7 cellular contexts compared by ENCODE assay signal in genomic region chr11:72222106-72222891, GRCh38. TPM values are rescaled to one million over a fixed set of nuclear protein-coding genes. Genes with fewer than 3 reads are reported as not detected.
DNase-seq lines count a peak whose midpoint lies in the region; ATAC-seq, FAIRE-seq and TF ChIP-seq lines count a peak whose summit lies in the region.

No MANE protein-coding gene starts in this region.

- peak overlapping the region; percentile 86 for H3K27ac Mint-ChIP-seq in T-helper 2 cell treated with Interferon-gamma antibody and Interleukin-4, amounts not matched to agents 5 μg/mL and 100 μg/mL, for 36 hours

- peaks cover 28% of the 10 kb centered on the region for H3K4me1 Mint-ChIP-seq in T-helper 2 cell treated with Interferon-gamma antibody and Interleukin-4, amounts not matched to agents 5 μg/mL and 100 μg/mL, for 36 hours (ENCODE audit: low read depth)

- WGBS in heart right ventricle, 2 donors: 62% methylated on average over 6 of the region's 6 CpGs
- 62 to 67% (median 66%) methylated on average over 6 of the region's 6 CpGs for WGBS in small intestine, 3 donors

- H3K4me3 ChIP-seq in H7 (ENCODE audit: insufficient read depth, low read depth, low read length): peak overlapping the region; percentile 37
- H3K4me3 ChIP-seq in heart right ventricle: peak overlapping the region; percentile 57 to 94 (median 84)
- peak overlapping the region; percentile 92 to 94 for H3K4me3 ChIP-seq in small intestine (ENCODE audit: low read depth in 1 of 2, low read length in 2 of 2)

- no peaks in the 10 kb centered on the region for H3K9me3 ChIP-seq in heart right ventricle
- H3K9me3 ChIP-seq in small intestine (ENCODE audit: control insufficient read depth, low read depth): no peaks in the 10 kb centered on the region

- DNase-seq in H7: peak; percentile 35
- no peak for DNase-seq in T-helper 2 cell treated with Interferon-gamma antibody and Interleukin-4, amounts not matched to agents 5 μg/mL and 100 μg/mL, for 36 hours (ENCODE audit: low spot score)
- no peak for DNase-seq in heart right ventricle
- no peak for DNase-seq in small intestine
- no peak for DNase-seq in NCI-H345 (lab: John Stamatoyannopoulos, UW)
- DNase-seq in NCI-H1048 (lab: John Stamatoyannopoulos, UW): no peak

- no peaks in the 10 kb centered on the region for H3K9me3 Mint-ChIP-seq in T-helper 2 cell treated with Interferon-gamma antibody and Interleukin-4, amounts not matched to agents 5 μg/mL and 100 μg/mL, for 36 hours

- H3K36me3 ChIP-seq in H7 (replicated peaks; ENCODE audit: control insufficient read depth, insufficient read depth, low read length) (peaks cover under 1% of the 10 kb centered on the region; the same call in 1 of the 2 replicates), heart right ventricle (peaks cover 0 to 11% (median 0%) of the 10 kb centered on the region in 9 donors), small intestine (ENCODE audit: control insufficient read depth in 2 of 2, insufficient read depth in 2 of 2, low read length in 2 of 2) (peaks cover 0 to 4% of the 10 kb centered on the region in 2 donors)

- H3K4me1 ChIP-seq in heart right ventricle: peaks cover 5 to 50% (median 21%) of the 10 kb centered on the region in 9 donors
- peaks cover 2 to 8% of the 10 kb centered on the region in 2 donors for H3K4me1 ChIP-seq in small intestine (ENCODE audit: control insufficient read depth in 2 of 2, insufficient read depth in 1 of 2, low read depth in 1 of 2, low read length in 1 of 2)

- no peak for ATAC-seq in heart right ventricle
- ATAC-seq in GM18511 (IDR thresholded peaks at IDR 0.05; ENCODE audit: unreplicated experiment): no peak

- peaks cover 7% of the 10 kb centered on the region for H3K27me3 Mint-ChIP-seq in T-helper 2 cell treated with Interferon-gamma antibody and Interleukin-4, amounts not matched to agents 5 μg/mL and 100 μg/mL, for 36 hours (ENCODE audit: low read depth)

- intact Hi-C loops in heart right ventricle (cut with DNase I): loop anchor here in 4 of 10 donors (2.0 to 10.0 kb wide), 4 partner anchors 109 to 207 kb away; partner anchors contain the start of gene ANAPC15 (in 1 of the 4)

- H3K27ac ChIP-seq in heart right ventricle (peak overlapping the region; percentile 94 to 100 (median 99)), small intestine (ENCODE audit: low read depth in 1 of 2, low read length in 1 of 2) (peak overlapping the region; percentile 36 to 95)

- H3K27me3 ChIP-seq in H7 (ENCODE audit: control insufficient read depth, insufficient read depth, low read length) (peaks cover 1% of the 10 kb centered on the region), heart right ventricle (peaks cover 0 to 11% (median 0%) of the 10 kb centered on the region in 7 donors), small intestine (ENCODE audit: control insufficient read depth in 2 of 2, insufficient read depth in 2 of 2, low read length in 2 of 2) (no peaks in the 10 kb centered on the region)

- no peak for TF ChIP-seq CTCF in heart right ventricle (IDR thresholded peaks at IDR 0.05)

- H3K4me3 Mint-ChIP-seq in T-helper 2 cell treated with Interferon-gamma antibody and Interleukin-4, amounts not matched to agents 5 μg/mL and 100 μg/mL, for 36 hours: peak overlapping the region; percentile 89

- FAIRE-seq in small intestine (lab: Jason Lieb, UNC): no peak

- H3K36me3 Mint-ChIP-seq in T-helper 2 cell treated with Interferon-gamma antibody and Interleukin-4, amounts not matched to agents 5 μg/mL and 100 μg/mL, for 36 hours (ENCODE audit: low read depth): peaks cover 4% of the 10 kb centered on the region

RNA-seq across cellular contexts. Expression of gene INPPL1, which starts 2.3 kb away (rescaled TPM):
- total RNA-seq in H7 (2014; rRNA removed; shearing (Covaris generic)): 98.6 and 109 TPM in 2 replicates
- 100 to 1,000 TPM in 9 of 10 donors, 10 to 100 TPM in 1; 97.7 to 146 (median 107) TPM for total RNA-seq in heart right ventricle
- polyA plus RNA-seq in heart right ventricle: 100 to 1,000 TPM in 1 of 2 donors, 10 to 100 TPM in 1; 50.1 to 141 TPM
- polyA plus RNA-seq in small intestine: 10 to 100 TPM; 43.2 to 63.7 (median 57.7) TPM

RNA-seq across cellular contexts. Expression of gene FOLR2, which starts 5.7 kb away (rescaled TPM):
- not detected in 2 replicates for total RNA-seq in H7 (2014; rRNA removed; shearing (Covaris generic))
- total RNA-seq in heart right ventricle: 10 to 100 TPM in 7 of 10 donors, 1 to 10 TPM in 3; 7.5 to 84.4 (median 10.8) TPM
- polyA plus RNA-seq in heart right ventricle: 10 to 100 TPM in 1 of 2 donors, 1 to 10 TPM in 1; 6.8 to 10.8 TPM
- polyA plus RNA-seq in small intestine: 10 to 100 TPM in 1 of 3 donors, 1 to 10 TPM in 1, under 1 TPM in 1; 0.67 to 24.2 (median 6.8) TPM

RNA-seq across cellular contexts. Expression of gene PHOX2A, which starts 21.7 kb away (rescaled TPM):
- 2.5 and 2.8 TPM in 2 replicates for total RNA-seq in H7 (2014; rRNA removed; shearing (Covaris generic))
- total RNA-seq in heart right ventricle: not detected
- not detected for polyA plus RNA-seq in heart right ventricle
- polyA plus RNA-seq in small intestine: 1 to 10 TPM in 1 of 3 donors, not detected in 2; 3.3 TPM

RNA-seq across cellular contexts. Expression of gene FOLR1, which starts 30.4 kb away (rescaled TPM):
- total RNA-seq in H7 (2014; rRNA removed; shearing (Covaris generic)): 0.41 and 1.3 TPM in 2 replicates
- total RNA-seq in heart right ventricle: 1 to 10 TPM in 2 of 10 donors, under 1 TPM in 5, not detected in 3; 0.23 to 1.4 (median 0.59) TPM
- under 1 TPM; 0.16 to 0.37 TPM for polyA plus RNA-seq in heart right ventricle
- polyA plus RNA-seq in small intestine: under 1 TPM in 1 of 3 donors, not detected in 2; 0.19 TPM

Comparison
In these comparisons a context has a peak if more than half of its experiments do, and no peak if none do; other contexts are left out.
1. H3K4me3 ChIP-seq: peak in every context shown above with its lines; median percentile 93 in small intestine; 84 in heart right ventricle; 37 in H7.